5 cellular contexts compared by ENCODE assay signal in genomic region chr18:12216471-12216870, GRCh38. TPM values are rescaled to one million over a fixed set of nuclear protein-coding genes. Genes with fewer than 3 reads are reported as not detected.
"Had no signal": no experiment of that assay in that cellular context is flagged by ENCODE, and none has a peak within 500 bp of the region (broad histone marks: within the 10 kb centered on the region; RNA-seq: fewer than 3 reads in every experiment).

No MANE protein-coding gene starts in this region.

RNA-seq across cellular contexts. Expression of gene CIDEA, which starts 37.7 kb away (rescaled TPM):
- total RNA-seq: GM23338, H1, H9, HT-29, IMR-90 had no signal
- polyA plus RNA-seq: H1, IMR-90 had no signal
